1 cellular context compared by ENCODE assay signal in genomic region chr15:80070840-80071239, GRCh38.
TF ChIP-seq lines count a peak whose summit lies in the region.

No MANE protein-coding gene starts in this region.

TF ChIP-seq in GM12878, 131 proteins besides CTCF, POLR2A, EP300 and RAD21 (continued from another document):
- TF ChIP-seq NKRF (conservative IDR thresholded peaks at IDR 0.05) (no peak), IKZF2 (IDR thresholded peaks at IDR 0.05) (no peak)
- TF ChIP-seq, protein P1, sequence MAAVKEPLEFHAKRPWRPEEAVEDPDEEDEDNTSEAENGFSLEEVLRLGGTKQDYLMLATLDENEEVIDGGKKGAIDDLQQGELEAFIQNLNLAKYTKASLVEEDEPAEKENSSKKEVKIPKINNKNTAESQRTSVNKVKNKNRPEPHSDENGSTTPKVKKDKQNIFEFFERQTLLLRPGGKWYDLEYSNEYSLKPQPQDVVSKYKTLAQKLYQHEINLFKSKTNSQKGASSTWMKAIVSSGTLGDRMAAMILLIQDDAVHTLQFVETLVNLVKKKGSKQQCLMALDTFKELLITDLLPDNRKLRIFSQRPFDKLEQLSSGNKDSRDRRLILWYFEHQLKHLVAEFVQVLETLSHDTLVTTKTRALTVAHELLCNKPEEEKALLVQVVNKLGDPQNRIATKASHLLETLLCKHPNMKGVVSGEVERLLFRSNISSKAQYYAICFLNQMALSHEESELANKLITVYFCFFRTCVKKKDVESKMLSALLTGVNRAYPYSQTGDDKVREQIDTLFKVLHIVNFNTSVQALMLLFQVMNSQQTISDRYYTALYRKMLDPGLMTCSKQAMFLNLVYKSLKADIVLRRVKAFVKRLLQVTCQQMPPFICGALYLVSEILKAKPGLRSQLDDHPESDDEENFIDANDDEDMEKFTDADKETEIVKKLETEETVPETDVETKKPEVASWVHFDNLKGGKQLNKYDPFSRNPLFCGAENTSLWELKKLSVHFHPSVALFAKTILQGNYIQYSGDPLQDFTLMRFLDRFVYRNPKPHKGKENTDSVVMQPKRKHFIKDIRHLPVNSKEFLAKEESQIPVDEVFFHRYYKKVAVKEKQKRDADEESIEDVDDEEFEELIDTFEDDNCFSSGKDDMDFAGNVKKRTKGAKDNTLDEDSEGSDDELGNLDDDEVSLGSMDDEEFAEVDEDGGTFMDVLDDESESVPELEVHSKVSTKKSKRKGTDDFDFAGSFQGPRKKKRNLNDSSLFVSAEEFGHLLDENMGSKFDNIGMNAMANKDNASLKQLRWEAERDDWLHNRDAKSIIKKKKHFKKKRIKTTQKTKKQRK (IDR thresholded peaks at IDR 0.05; ENCODE audit: low read depth, low read length) = no peak
